ENCODE assay signal across 3 cellular contexts in genomic region chr2:37332560-37332959, GRCh38.
TF ChIP-seq lines count a peak whose summit lies in the region.

No MANE protein-coding gene starts in this region.

TF ChIP-seq in A549, 52 proteins besides CTCF, POLR2A, EP300 and RAD21:
- TF ChIP-seq, protein P1, sequence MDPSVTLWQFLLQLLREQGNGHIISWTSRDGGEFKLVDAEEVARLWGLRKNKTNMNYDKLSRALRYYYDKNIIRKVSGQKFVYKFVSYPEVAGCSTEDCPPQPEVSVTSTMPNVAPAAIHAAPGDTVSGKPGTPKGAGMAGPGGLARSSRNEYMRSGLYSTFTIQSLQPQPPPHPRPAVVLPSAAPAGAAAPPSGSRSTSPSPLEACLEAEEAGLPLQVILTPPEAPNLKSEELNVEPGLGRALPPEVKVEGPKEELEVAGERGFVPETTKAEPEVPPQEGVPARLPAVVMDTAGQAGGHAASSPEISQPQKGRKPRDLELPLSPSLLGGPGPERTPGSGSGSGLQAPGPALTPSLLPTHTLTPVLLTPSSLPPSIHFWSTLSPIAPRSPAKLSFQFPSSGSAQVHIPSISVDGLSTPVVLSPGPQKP (IDR thresholded peaks at IDR 0.05; ENCODE audit: low read depth, low read length): no peak
- TF ChIP-seq CEBPB (IDR thresholded peaks at IDR 0.05): peak; percentile 85 to 95; a peak in 3 of 4 replicates

TF ChIP-seq in HEK293, 187 proteins besides CTCF, POLR2A, EP300 and RAD21:
- TF ChIP-seq TRIM28 (IDR thresholded peaks at IDR 0.05; ENCODE audit: borderline replicate concordance, low read length): no peak
- no peak for TF ChIP-seq ZNF549 (tag by site-specific recombination; IDR thresholded peaks at IDR 0.05)
- TF ChIP-seq ZNF311 (tag by site-specific recombination; IDR thresholded peaks at IDR 0.05; ENCODE audit: borderline replicate concordance): no peak
- 0 out of 2 replicates have a peak, but pooled peaks have one; percentile 20 for TF ChIP-seq SCRT2 (tag by site-specific recombination; IDR thresholded peaks at IDR 0.05)
- TF ChIP-seq ZNF561 (tag by site-specific recombination; IDR thresholded peaks at IDR 0.05; ENCODE audit: borderline replicate concordance): no peak

TF ChIP-seq in H1, 55 proteins besides CTCF, POLR2A, EP300 and RAD21:
- TF ChIP-seq CEBPB (IDR thresholded peaks at IDR 0.05; ENCODE audit: low read depth, low read length) (peak; percentile 96), FOSL1 (IDR thresholded peaks at IDR 0.05; ENCODE audit: insufficient read depth, low read depth, low read length) (no peak)
